1 cellular context compared by ENCODE assay signal in genomic region chr2:237596518-237596855, GRCh38.
TF ChIP-seq lines count a peak whose summit lies in the region.

No MANE protein-coding gene starts in this region.

TF ChIP-seq in HCT116, 20 proteins besides CTCF, POLR2A, EP300 and RAD21 (continued from another document):
- TF ChIP-seq EZH2phosphoT487 (IDR thresholded peaks at IDR 0.05; ENCODE audit: borderline replicate concordance) = no peak
- no peak for TF ChIP-seq JUND (IDR thresholded peaks at IDR 0.05)
